13 cellular contexts compared by ENCODE assay signal in genomic region chr9:127929044-127929979, GRCh38. TPM values are rescaled to one million over a fixed set of nuclear protein-coding genes. Genes with fewer than 3 reads are reported as not detected.
DNase-seq lines count a peak whose midpoint lies in the region; TF ChIP-seq lines count a peak whose summit lies in the region.
"Had no signal": no experiment of that assay in that cellular context is flagged by ENCODE, and none has a peak within 500 bp of the region (broad histone marks: within the 10 kb centered on the region; RNA-seq: fewer than 3 reads in every experiment).

No MANE protein-coding gene starts in this region.

- H3K9me2 ChIP-seq in hepatocyte (replicated peaks; ENCODE audit: insufficient read depth): no peaks in the 10 kb centered on the region

- no peaks in the 10 kb centered on the region for H3K79me2 ChIP-seq in hepatocyte

- DNase-seq in activated naive CD4-positive, alpha-beta T cell treated with anti-CD3 and anti-CD28 coated beads, Interleukin-2, amount 10 ng/mL, durations not matched to agents 7 days and 5 days: no peak
- no peak for DNase-seq in activated naive CD4-positive, alpha-beta T cell (lab: John Stamatoyannopoulos, UW)
- peak; percentile 95 for DNase-seq in RPMI8226
- DNase-seq in glutamatergic neuron: no peak
- no peak for DNase-seq in progenitor cell of endocrine pancreas (ENCODE audit: low spot score, unreplicated experiment)
- DNase-seq in hepatocyte (ENCODE audit: low spot score): no peak
- DNase-seq in DMS153 treated with DMSO at 0.1 percent for 48 hours (lab: John Stamatoyannopoulos, UW; ENCODE audit: unreplicated experiment): no peak
- no peak for DNase-seq in DMS53 (lab: John Stamatoyannopoulos, UW)
- DNase-seq: activated CD8-positive, alpha-beta memory T cell treated with anti-CD3 and anti-CD28 coated beads, Interleukin-2, amount 50 U/mL, for 48 hours; KG1; NCI-H510A treated with DMSO at 0.1 percent for 48 hours; stimulated activated CD4-positive, alpha-beta T cell treated with anti-CD3 and anti-CD28 coated beads, Interleukin-2, amount 100 ng/mL, for 24 hours had no signal

- peaks cover 44% of the 10 kb centered on the region for H3K4me1 Mint-ChIP-seq in activated naive CD4-positive, alpha-beta T cell treated with anti-CD3 and anti-CD28 coated beads, Interleukin-2, amount 10 ng/mL, durations not matched to agents 7 days and 5 days
- peaks cover 14% of the 10 kb centered on the region for H3K4me1 Mint-ChIP-seq in glutamatergic neuron (ENCODE audit: low read depth, unreplicated experiment)
- H3K4me1 Mint-ChIP-seq in progenitor cell of endocrine pancreas (ENCODE audit: low read depth): peaks cover 5% of the 10 kb centered on the region

- no peaks in the 10 kb centered on the region for H4K20me1 ChIP-seq in hepatocyte (ENCODE audit: insufficient read depth, poor library complexity, severe bottlenecking)

- WGBS in hepatocyte (ENCODE audit: low lambda C conversion rate, missing lambda C conversion rate): 80% methylated on average over 17 of the region's 17 CpGs

- H3K4me1 ChIP-seq in hepatocyte (ENCODE audit: insufficient read depth): peaks cover 26% of the 10 kb centered on the region

- no peak overlapping the region for H3K4me2 ChIP-seq in hepatocyte

- peaks cover 44% of the 10 kb centered on the region for H3K27me3 ChIP-seq in hepatocyte
- H3K27me3 ChIP-seq: vagina had no signal

- H3K4me3 ChIP-seq in hepatocyte: no peak overlapping the region

- H3K36me3 Mint-ChIP-seq in activated naive CD4-positive, alpha-beta T cell treated with anti-CD3 and anti-CD28 coated beads, Interleukin-2, amount 10 ng/mL, durations not matched to agents 7 days and 5 days: peaks cover 7% of the 10 kb centered on the region
- H3K36me3 Mint-ChIP-seq in glutamatergic neuron (ENCODE audit: unreplicated experiment): no peaks in the 10 kb centered on the region
- peaks cover under 1% of the 10 kb centered on the region for H3K36me3 Mint-ChIP-seq in progenitor cell of endocrine pancreas (ENCODE audit: insufficient read depth)

- no peak overlapping the region for H3K27ac ChIP-seq in hepatocyte

- CTCF ChIA-PET in activated naive CD4-positive, alpha-beta T cell treated with anti-CD3 and anti-CD28 coated beads, Interleukin-2, amount 10 ng/mL, durations not matched to agents 7 days and 5 days (lab: Charles Lee): interaction anchor here (0.7 to 2.3 kb wide), 4 partner anchors 8 to 188 kb away, joined by 3 to 13 read pairs (median 6); no protein-coding TSS in a partner anchor

- no peak overlapping the region for H3K27ac Mint-ChIP-seq in activated naive CD4-positive, alpha-beta T cell treated with anti-CD3 and anti-CD28 coated beads, Interleukin-2, amount 10 ng/mL, durations not matched to agents 7 days and 5 days
- H3K27ac Mint-ChIP-seq in glutamatergic neuron (ENCODE audit: unreplicated experiment) (peak overlapping the region; percentile 12), progenitor cell of endocrine pancreas (no peak overlapping the region)

- H3K9me3 Mint-ChIP-seq in activated naive CD4-positive, alpha-beta T cell treated with anti-CD3 and anti-CD28 coated beads, Interleukin-2, amount 10 ng/mL, durations not matched to agents 7 days and 5 days: no peaks in the 10 kb centered on the region
- H3K9me3 Mint-ChIP-seq in glutamatergic neuron (ENCODE audit: unreplicated experiment) (peaks cover 10% of the 10 kb centered on the region), progenitor cell of endocrine pancreas (ENCODE audit: low read depth) (no peaks in the 10 kb centered on the region)

- H3K36me3 ChIP-seq in hepatocyte (replicated peaks; ENCODE audit: insufficient read depth, low read depth): no peaks in the 10 kb centered on the region
- H3K36me3 ChIP-seq: vagina had no signal

- TF ChIP-seq CTCF in glutamatergic neuron (IDR thresholded peaks at IDR 0.05; ENCODE audit: partially characterized antibody, unreplicated experiment) (no peak), progenitor cell of endocrine pancreas (IDR thresholded peaks at IDR 0.05; ENCODE audit: unreplicated experiment) (no peak), hepatocyte (IDR thresholded peaks at IDR 0.05; ENCODE audit: poor library complexity) (no peak)

- H3K27me3 Mint-ChIP-seq in activated naive CD4-positive, alpha-beta T cell treated with anti-CD3 and anti-CD28 coated beads, Interleukin-2, amount 10 ng/mL, durations not matched to agents 7 days and 5 days: peaks cover 73% of the 10 kb centered on the region
- H3K27me3 Mint-ChIP-seq in glutamatergic neuron (ENCODE audit: unreplicated experiment) (peaks cover 17% of the 10 kb centered on the region), progenitor cell of endocrine pancreas (peaks cover 52% of the 10 kb centered on the region)

- H3K9me3 ChIP-seq in hepatocyte (ENCODE audit: low read depth): no peaks in the 10 kb centered on the region
- H3K9me3 ChIP-seq: vagina had no signal

- peak overlapping the region; percentile 43 for H3K4me3 Mint-ChIP-seq in activated naive CD4-positive, alpha-beta T cell treated with anti-CD3 and anti-CD28 coated beads, Interleukin-2, amount 10 ng/mL, durations not matched to agents 7 days and 5 days
- peak overlapping the region; percentile 71 for H3K4me3 Mint-ChIP-seq in glutamatergic neuron (ENCODE audit: unreplicated experiment)
- peak overlapping the region; percentile 41 for H3K4me3 Mint-ChIP-seq in progenitor cell of endocrine pancreas (ENCODE audit: low read depth)

- H2AFZ ChIP-seq in hepatocyte: no peak overlapping the region

RNA-seq across cellular contexts. Expression of gene PIP5KL1, which starts 1.3 kb away (rescaled TPM):
- 11.9 TPM for total RNA-seq in glutamatergic neuron (ENCODE audit: unreplicated experiment)
- 3.4 and 3.6 TPM in 2 replicates for total RNA-seq in progenitor cell of endocrine pancreas
- total RNA-seq in hepatocyte: 1.6 and 3.7 TPM in 2 replicates
- polyA plus RNA-seq in hepatocyte: 1.4 and 2.5 TPM in 2 replicates

RNA-seq across cellular contexts. Expression of gene DPM2, which starts 8.3 kb away (rescaled TPM):
- total RNA-seq in glutamatergic neuron (ENCODE audit: unreplicated experiment) (35.3 TPM), progenitor cell of endocrine pancreas (34.0 and 37.7 TPM in 2 replicates), hepatocyte (19.2 and 22.4 TPM in 2 replicates)
- 57.1 and 61.9 TPM in 2 replicates for polyA plus RNA-seq in hepatocyte

RNA-seq across cellular contexts. Expression of gene ST6GALNAC4, which starts 12.5 kb away (rescaled TPM):
- total RNA-seq in glutamatergic neuron (ENCODE audit: unreplicated experiment) (15.8 TPM), progenitor cell of endocrine pancreas (7.0 and 7.7 TPM in 2 replicates), hepatocyte (13.2 and 14.6 TPM in 2 replicates)
- 14.3 and 15.2 TPM in 2 replicates for polyA plus RNA-seq in hepatocyte

RNA-seq across cellular contexts. Expression of gene ST6GALNAC6, which starts 29.9 kb away (rescaled TPM):
- 26.1 TPM for total RNA-seq in glutamatergic neuron (ENCODE audit: unreplicated experiment)
- total RNA-seq in progenitor cell of endocrine pancreas: 31.1 and 36.7 TPM in 2 replicates
- 31.8 and 37.3 TPM in 2 replicates for total RNA-seq in hepatocyte
- polyA plus RNA-seq in hepatocyte: 47.7 and 61.2 TPM in 2 replicates

RNA-seq across cellular contexts. Expression of gene EEIG1, which starts 51.5 kb away (rescaled TPM):
- 15.8 TPM for total RNA-seq in glutamatergic neuron (ENCODE audit: unreplicated experiment)
- total RNA-seq in progenitor cell of endocrine pancreas: 48.2 and 54.1 TPM in 2 replicates
- 38.1 and 47.9 TPM in 2 replicates for total RNA-seq in hepatocyte
- 43.6 and 44.1 TPM in 2 replicates for polyA plus RNA-seq in hepatocyte
